ENCODE assay signal across 6 cellular contexts in genomic region chr5:140664018-140664352, GRCh38. TPM values are rescaled to one million over a fixed set of nuclear protein-coding genes. Genes with fewer than 3 reads are reported as not detected.
DNase-seq lines count a peak whose midpoint lies in the region; ATAC-seq and FAIRE-seq lines count a peak whose summit lies in the region.

No MANE protein-coding gene starts in this region.

- H3K9me3 ChIP-seq in CD4-positive, alpha-beta memory T cell (ENCODE audit: control insufficient read depth in 1 of 2, low read length in 2 of 2), result no peaks in the 10 kb centered on the region

- no peak overlapping the region for H2AK5ac ChIP-seq in mesendoderm (ENCODE audit: low read length)

- H3K56ac ChIP-seq in mesendoderm (ENCODE audit: low read length), result peak overlapping the region; percentile 94

- H3K9me3 Mint-ChIP-seq in CD4-positive, alpha-beta memory T cell, result peaks cover 0 to 3% (median 0%) of the 10 kb centered on the region in 8 donors
- H3K9me3 Mint-ChIP-seq in activated naive CD8-positive, alpha-beta T cell (ENCODE audit: low read depth), result no peaks in the 10 kb centered on the region

- no peak overlapping the region for H2BK5ac ChIP-seq in mesendoderm (ENCODE audit: low read length)

- no peak overlapping the region for H3K23ac ChIP-seq in mesendoderm (ENCODE audit: low read length)

- no peaks in the 10 kb centered on the region for H3K27me3 ChIP-seq in CD4-positive, alpha-beta memory T cell (ENCODE audit: insufficient read depth, low read length)
- H3K27me3 ChIP-seq in mesendoderm (ENCODE audit: insufficient read depth, low read length, poor library complexity), result no peaks in the 10 kb centered on the region

- no peak for ATAC-seq in GM21367 (IDR thresholded peaks at IDR 0.05; ENCODE audit: unreplicated experiment)

- no peak overlapping the region for H3K18ac ChIP-seq in mesendoderm (ENCODE audit: low read length)

- H3K4me2 ChIP-seq in mesendoderm (ENCODE audit: low read length), result peak overlapping the region; percentile 37

- peaks cover 43 to 78% of the 10 kb centered on the region in 2 donors for H3K36me3 Mint-ChIP-seq in CD4-positive, alpha-beta memory T cell
- H3K36me3 Mint-ChIP-seq in activated naive CD8-positive, alpha-beta T cell, result peaks cover 15% of the 10 kb centered on the region

- H4K5ac ChIP-seq in mesendoderm (ENCODE audit: low read length), result no peak overlapping the region

- FAIRE-seq in frontal cortex (lab: Jason Lieb, UNC), result no peak

- no CpG with 5 or more reads among the region's 19 CpGs for WGBS in mesendoderm (ENCODE audit: extremely low coverage, insufficient coverage, low lambda C conversion rate)

- H3K4ac ChIP-seq in mesendoderm (ENCODE audit: low read depth, low read length), result no peak overlapping the region

- POLR2A ChIA-PET in CD4-positive, alpha-beta memory T cell (lab: Charles Lee; ENCODE audit: partially characterized antibody), result interaction anchor here (0.6 to 5.4 kb wide), 16 partner anchors 10 to 263 kb away, joined by 3 to 74 read pairs (median 6); partner anchors contain the start of genes ANKHD1, CD14, EIF4EBP3 and HARS1

- H3K4me1 Mint-ChIP-seq in CD4-positive, alpha-beta memory T cell, result peaks cover 27 to 52% (median 34%) of the 10 kb centered on the region in 4 donors
- H3K4me1 Mint-ChIP-seq in activated naive CD8-positive, alpha-beta T cell (ENCODE audit: low read depth), result peaks cover 37% of the 10 kb centered on the region

- CTCF ChIA-PET in CD4-positive, alpha-beta memory T cell (lab: Charles Lee; ENCODE audit: partially characterized antibody), result interaction anchor here (1.4 to 1.6 kb wide), 2 partner anchors 17 to 55 kb away, joined by 4 to 7 read pairs; partner anchors contain the start of genes IK and NDUFA2

- DNase-seq in CD4-positive, alpha-beta memory T cell, result no peak
- DNase-seq in mesendoderm (no peak), NCI-H1092 (lab: John Stamatoyannopoulos, UW) (no peak), frontal cortex (ENCODE audit: low spot score in 2 of 2) (no peak)

- peak overlapping the region; percentile 90 to 98 for H3K4me3 ChIP-seq in CD4-positive, alpha-beta memory T cell (ENCODE audit: low read length in 2 of 2)
- H3K4me3 ChIP-seq in mesendoderm (ENCODE audit: low read length), result peak overlapping the region; percentile 59

- H3K27me3 Mint-ChIP-seq in CD4-positive, alpha-beta memory T cell, result no peaks in the 10 kb centered on the region
- H3K27me3 Mint-ChIP-seq in activated naive CD8-positive, alpha-beta T cell, result no peaks in the 10 kb centered on the region

- no peak overlapping the region for H2BK15ac ChIP-seq in mesendoderm (replicated peaks; ENCODE audit: low read depth)

- H3K4me3 Mint-ChIP-seq in CD4-positive, alpha-beta memory T cell, result peak overlapping the region; percentile 96 to 99 (median 98)
- peak overlapping the region; percentile 98 for H3K4me3 Mint-ChIP-seq in activated naive CD8-positive, alpha-beta T cell

- peaks cover 51% of the 10 kb centered on the region for H3K36me3 ChIP-seq in CD4-positive, alpha-beta memory T cell (ENCODE audit: insufficient read depth, low read length)
- H3K36me3 ChIP-seq in mesendoderm (ENCODE audit: control insufficient read depth, insufficient read depth, low read length), result peaks cover 8% of the 10 kb centered on the region

- peak overlapping the region; percentile 98 to 99 (median 99) for H3K27ac Mint-ChIP-seq in CD4-positive, alpha-beta memory T cell
- H3K27ac Mint-ChIP-seq in activated naive CD8-positive, alpha-beta T cell, result peak overlapping the region; percentile 95

- H3K4me1 ChIP-seq in CD4-positive, alpha-beta memory T cell (ENCODE audit: insufficient read depth, low read length), result peaks cover 20% of the 10 kb centered on the region
- H3K4me1 ChIP-seq in mesendoderm (ENCODE audit: control insufficient read depth, low read depth, low read length), result no peaks in the 10 kb centered on the region

- peak overlapping the region; percentile 95 for H3K27ac ChIP-seq in CD4-positive, alpha-beta memory T cell (ENCODE audit: low read depth, low read length)
- H3K27ac ChIP-seq in mesendoderm (ENCODE audit: low read depth, low read length), result no peak overlapping the region

- H3K79me1 ChIP-seq in mesendoderm (ENCODE audit: low read length), result peaks cover 8% of the 10 kb centered on the region

- peak overlapping the region; percentile 81 for H3K9ac ChIP-seq in mesendoderm (ENCODE audit: low read length)

- no peak overlapping the region for H4K8ac ChIP-seq in mesendoderm (ENCODE audit: low read depth, low read length)

- H3K79me2 ChIP-seq in mesendoderm (ENCODE audit: control insufficient read depth, insufficient read depth, low read length), result peaks cover 17% of the 10 kb centered on the region

- intact Hi-C loops in CD4-positive, alpha-beta memory T cell (cut with micrococcal nuclease), result loop anchor here (1.0 to 2.0 kb wide), 7 partner anchors 17 to 263 kb away; partner anchors contain the start of genes ANKHD1, APBB3, HARS1 and HARS2

- no peak overlapping the region for H2BK120ac ChIP-seq in mesendoderm (ENCODE audit: low read depth, low read length)

RNA-seq across cellular contexts. Expression of gene WDR55, which starts 0.7 kb away (rescaled TPM):
- total RNA-seq in CD4-positive, alpha-beta memory T cell, result 10 to 100 TPM; 47.1 to 49.6 TPM
- 10 to 100 TPM; 12.4 to 19.5 TPM for polyA plus RNA-seq in CD4-positive, alpha-beta memory T cell
- 15.7 TPM for polyA plus RNA-seq in mesendoderm (2013, experiment 1 of 2)
- polyA plus RNA-seq in mesendoderm (2013, experiment 2 of 2), result 15.2 TPM
- 12.6 TPM for total RNA-seq in frontal cortex

RNA-seq across cellular contexts. Expression of gene DND1, which starts 9.4 kb away (rescaled TPM):
- 1 to 10 TPM; 4.0 to 5.0 TPM for total RNA-seq in CD4-positive, alpha-beta memory T cell
- not detected for polyA plus RNA-seq in CD4-positive, alpha-beta memory T cell
- 1.3 TPM for polyA plus RNA-seq in mesendoderm (2013, experiment 1 of 2)
- polyA plus RNA-seq in mesendoderm (2013, experiment 2 of 2), result 1.1 TPM
- total RNA-seq in frontal cortex, result 0.82 TPM

RNA-seq across cellular contexts. Expression of gene IK, which starts 16.4 kb away (rescaled TPM):
- total RNA-seq in CD4-positive, alpha-beta memory T cell, result 100 to 1,000 TPM; 178 to 185 TPM
- polyA plus RNA-seq in CD4-positive, alpha-beta memory T cell, result 100 to 1,000 TPM; 147 to 205 TPM
- 99.6 TPM for polyA plus RNA-seq in mesendoderm (2013, experiment 1 of 2)
- 101 TPM for polyA plus RNA-seq in mesendoderm (2013, experiment 2 of 2)
- 83.6 TPM for total RNA-seq in frontal cortex

RNA-seq across cellular contexts. Expression of gene NDUFA2, which starts 16.6 kb away (rescaled TPM):
- 10 to 100 TPM; 38.0 TPM for total RNA-seq in CD4-positive, alpha-beta memory T cell
- polyA plus RNA-seq in CD4-positive, alpha-beta memory T cell, result 100 to 1,000 TPM; 132 to 135 TPM
- 120 TPM for polyA plus RNA-seq in mesendoderm (2013, experiment 1 of 2)
- 117 TPM for polyA plus RNA-seq in mesendoderm (2013, experiment 2 of 2)
- 28.5 TPM for total RNA-seq in frontal cortex

RNA-seq across cellular contexts. Expression of gene TMCO6, which starts 24.7 kb away (rescaled TPM):
- total RNA-seq in CD4-positive, alpha-beta memory T cell, result 10 to 100 TPM; 50.0 to 56.3 TPM
- 10 to 100 TPM; 15.7 to 18.3 TPM for polyA plus RNA-seq in CD4-positive, alpha-beta memory T cell
- polyA plus RNA-seq in mesendoderm (2013, experiment 1 of 2), result 15.0 TPM
- polyA plus RNA-seq in mesendoderm (2013, experiment 2 of 2), result 15.0 TPM
- 5.7 TPM for total RNA-seq in frontal cortex
